In genomic region chr12:108139454-108139853, GRCh38 we compare ENCODE assay signal across 35 cellular contexts. TPM values are rescaled to one million over a fixed set of nuclear protein-coding genes. Genes with fewer than 3 reads are reported as not detected.
"Had no signal": no experiment of that assay in that cellular context is flagged by ENCODE, and none has a peak within 500 bp of the region (broad histone marks: within the 10 kb centered on the region; RNA-seq: fewer than 3 reads in every experiment).

No MANE protein-coding gene starts in this region.

- FAIRE-seq: astrocyte had no signal

- H3K9me3 ChIP-seq: adrenal gland, ascending aorta, body of pancreas, breast epithelium had no signal

- H3K36me3 ChIP-seq: adrenal gland, ascending aorta, brain microvascular endothelial cell, breast epithelium, cardiac muscle cell had no signal

- H3K4me3 ChIP-seq: adrenal gland, ascending aorta, body of pancreas, breast epithelium, cardiac muscle cell had no signal

- DNase-seq: activated effector memory CD4-positive, alpha-beta T cell treated with anti-CD3 and anti-CD28 coated beads, Interleukin-2, amount 50 U/mL, for 16 hours; activated effector memory CD4-positive, alpha-beta T cell treated with Interleukin-2 at 50 U/mL for 16 hours; activated gamma-delta T cell; activated gamma-delta T cell treated with Interleukin-2 at 50 U/mL for 16 hours; activated naive CD4-positive, alpha-beta T cell; activated naive CD4-positive, alpha-beta T cell treated with anti-CD3 and anti-CD28 coated beads for 36 hours; activated naive CD4-positive, alpha-beta T cell treated with anti-CD3 and anti-CD28 coated beads, Interleukin-2, amount 10 ng/mL, durations not matched to agents 7 days and 5 days; activated naive CD4-positive, alpha-beta T cell treated with anti-CD3 and anti-CD28 coated beads, Interleukin-2, amount 50 U/mL, for 16 hours; activated naive CD4-positive, alpha-beta T cell treated with Interleukin-2 at 50 U/mL for 16 hours; activated naive CD8-positive, alpha-beta T cell treated with anti-CD3 and anti-CD28 coated beads for 36 hours; activated naive CD8-positive, alpha-beta T cell treated with anti-CD3 and anti-CD28 coated beads, Interleukin-2, amount 10 ng/mL, durations not matched to agents 7 days and 5 days; activated naive CD8-positive, alpha-beta T cell treated with anti-CD3 and anti-CD28 coated beads, Interleukin-2, amount 50 U/mL, for 24 hours; activated T-cell treated with anti-CD3 and anti-CD28 coated beads, Interleukin-2, amount 50 U/mL, for 24 hours; activated T-cell treated with anti-CD3 and anti-CD28 coated beads, Interleukin-2, amount 50 U/mL, for 4 hours; activated T-cell treated with anti-CD3 and anti-CD28 coated beads, Interleukin-2, amount 50 U/mL, for 48 hours; activated T-cell treated with anti-CD3 and anti-CD28 coated beads, Interleukin-2, amount 50 U/mL, for 72 hours; adrenal gland; amniotic stem cell; amygdala; anterior cingulate cortex; aorta; body of pancreas; brain microvascular endothelial cell; caudate nucleus; central memory CD4-positive, alpha-beta T cell; cerebellar nuclear complex had no signal

- ATAC-seq: activated naive CD4-positive, alpha-beta T cell treated with anti-CD3 and anti-CD28 coated beads, Interleukin-2, amount 50 U/mL, for 72 hours; activated naive CD8-positive, alpha-beta T cell treated with anti-CD3 and anti-CD28 coated beads, Interleukin-2, amount 50 U/mL, for 24 hours; activated T-cell treated with anti-CD3 and anti-CD28 coated beads, Interleukin-2, amount 50 U/mL, for 4 hours; activated T-cell treated with anti-CD3 and anti-CD28 coated beads, Interleukin-2, amount 50 U/mL, for 72 hours; body of pancreas had no signal

- H3K27me3 ChIP-seq: adrenal gland, ascending aorta, body of pancreas, brain microvascular endothelial cell, cardiac muscle cell had no signal

- H3K27ac ChIP-seq: adrenal gland, ascending aorta, body of pancreas, brain microvascular endothelial cell, breast epithelium, cardiac muscle cell had no signal

- H3K4me1 ChIP-seq: adrenal gland, ascending aorta, body of pancreas, breast epithelium had no signal

RNA-seq across cellular contexts. Expression of gene WSCD2, which starts 10.4 kb away (rescaled TPM):
- total RNA-seq: activated naive CD4-positive, alpha-beta T cell treated with anti-CD3 and anti-CD28 coated beads for 36 hours; activated naive CD4-positive, alpha-beta T cell treated with anti-CD3 and anti-CD28 coated beads, Interleukin-2, amount 50 U/mL, for 72 hours; activated naive CD8-positive, alpha-beta T cell treated with anti-CD3 and anti-CD28 coated beads for 36 hours; activated naive CD8-positive, alpha-beta T cell treated with anti-CD3 and anti-CD28 coated beads, Interleukin-2, amount 10 ng/mL, durations not matched to agents 7 days and 5 days; activated T-cell treated with anti-CD3 and anti-CD28 coated beads, Interleukin-2, amount 50 U/mL, for 4 hours; activated T-cell treated with anti-CD3 and anti-CD28 coated beads, Interleukin-2, amount 50 U/mL, for 72 hours; activated T-helper 1 cell treated with anti-CD3 and anti-CD28 coated beads, Interleukin-12 subunit alpha, Interleukin-12 subunit beta, Interleukin-2, Interleukin-4 antibody, amounts not matched to agents 30 ng/mL and 10 ng/mL and 1 ng/mL, durations not matched to agents 14 hours and 24 hours and 36 hours; activated T-helper 17 cell treated with anti-CD3 and anti-CD28 coated beads, Interleukin-2, amount 50 U/mL, for 72 hours; activated T-helper 2 cell treated with anti-CD3 and anti-CD28 coated beads, Interferon-gamma antibody, Interleukin-2, Interleukin-4, amounts not matched to agents 10 μg/mL and 5 μg/mL and 100 μg/mL, durations not matched to agents 14 hours and 24 hours and 36 hours; bronchial epithelial cell had no signal
